In the genomic region with DNA sequence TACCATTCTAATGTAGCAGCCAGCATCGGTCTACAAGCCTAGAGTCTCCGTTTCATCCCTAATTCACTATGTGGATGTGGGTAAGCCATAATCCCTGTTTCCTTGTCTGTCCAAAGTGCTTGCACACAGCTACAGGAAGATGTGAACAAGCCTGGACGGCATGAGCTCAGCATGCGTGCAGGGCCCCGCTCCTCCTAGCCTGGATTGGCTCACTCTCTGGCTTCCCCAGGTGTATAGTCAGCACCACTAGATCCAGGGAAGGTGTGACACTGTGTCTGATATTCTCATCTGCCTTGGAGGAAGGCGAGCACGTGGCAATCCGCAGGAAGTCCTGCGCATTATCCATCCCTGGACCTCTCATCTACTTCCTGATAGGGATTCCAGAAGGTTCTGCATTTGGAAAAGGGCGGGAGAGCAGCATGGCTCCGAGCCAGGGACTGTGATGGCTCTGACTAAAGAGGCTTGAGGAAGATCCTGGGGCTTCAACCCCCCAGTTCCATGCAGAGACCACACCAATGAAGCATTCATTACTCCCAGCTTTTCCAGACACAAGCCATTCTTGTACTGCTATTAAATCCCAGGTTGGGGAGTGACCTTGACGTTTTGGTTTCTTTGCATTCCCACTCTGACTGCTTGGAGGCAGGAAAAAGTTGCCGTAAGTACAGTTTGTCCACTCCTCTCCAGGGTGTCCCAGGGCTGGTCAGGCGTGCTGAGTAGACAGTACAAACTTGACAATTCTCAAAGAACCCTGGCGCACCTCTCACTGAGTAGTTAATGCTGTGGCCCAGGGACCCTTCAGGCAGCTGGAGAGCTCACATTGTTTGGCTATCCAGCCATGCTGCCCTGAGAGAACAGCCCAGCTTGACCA, we compare ENCODE assay signal across 15 cellular contexts.
DNase-seq lines count a peak whose midpoint lies in the region; ATAC-seq, FAIRE-seq and TF ChIP-seq lines count a peak whose summit lies in the region.
"Had no signal": no experiment of that assay in that cellular context is flagged by ENCODE, and none has a peak within 500 bp of the region (broad histone marks: within the 10 kb centered on the region; RNA-seq: fewer than 3 reads in every experiment).

No MANE protein-coding gene starts in this region.

- H2AK5ac ChIP-seq in mesenchymal stem cell (ENCODE audit: low read length, severe bottlenecking) = no peak overlapping the region

- ATAC-seq in GM21528 (IDR thresholded peaks at IDR 0.05; ENCODE audit: low FRiP score, unreplicated experiment) = no peak
- ATAC-seq: GM23338 had no signal

- no peak overlapping the region for H2BK120ac ChIP-seq in mesenchymal stem cell (ENCODE audit: low read depth, low read length)

- H3K27ac ChIP-seq in RWPE1 = peak overlapping the region; percentile 47
- no peak overlapping the region for H3K27ac ChIP-seq in keratinocyte (ENCODE audit: control insufficient read depth, insufficient read depth, low read length)
- peak overlapping the region in 1 of 2 donors; percentile 24 for H3K27ac ChIP-seq in testis
- no peak overlapping the region for H3K27ac ChIP-seq in mesenchymal stem cell (ENCODE audit: low read length, poor library complexity, severe bottlenecking)

- H3K27me3 ChIP-seq in bronchial epithelial cell (ENCODE audit: control insufficient read depth, insufficient read depth, low read length) (peaks cover 7% of the 10 kb centered on the region), keratinocyte (ENCODE audit: control insufficient read depth, extremely low read depth, insufficient read depth, low read length) (no peaks in the 10 kb centered on the region), testis (no peaks in the 10 kb centered on the region), mesenchymal stem cell (ENCODE audit: control insufficient read depth in 1 of 2, insufficient read depth in 1 of 2, low read length in 2 of 2) (peaks cover 3 to 88% of the 10 kb centered on the region in 2 experiments)
- H3K27me3 ChIP-seq: BLaER1 treated with 17β-estradiol and CSF1 and Interleukin-3, amounts not matched to agents 10 nM and 100 nM had no signal

- TF ChIP-seq POLR2A in testis (IDR thresholded peaks at IDR 0.05) = no peak

- H3K9ac ChIP-seq in keratinocyte (ENCODE audit: control insufficient read depth, extremely low read depth, insufficient read depth, low read length) (no peak overlapping the region), mesenchymal stem cell (ENCODE audit: low read length) (no peak overlapping the region)
- H3K9ac ChIP-seq: BLaER1 treated with 17β-estradiol and CSF1 and Interleukin-3, amounts not matched to agents 10 nM and 100 nM had no signal

- no peak overlapping the region for H2BK15ac ChIP-seq in mesenchymal stem cell (ENCODE audit: low read depth, poor library complexity, severe bottlenecking)

- H3K79me2 ChIP-seq in keratinocyte (ENCODE audit: control insufficient read depth, insufficient read depth, low read length) = no peaks in the 10 kb centered on the region

- WGBS in testis, 2 donors = 74 to 79% methylated on average over 13 to 15 of the region's 15 CpGs
- 88% methylated on average over 15 of the region's 15 CpGs for WGBS in mesenchymal stem cell

- H3K4me3 ChIP-seq in bronchial epithelial cell (ENCODE audit: low read depth, low read length) (no peak overlapping the region), keratinocyte (ENCODE audit: control insufficient read depth in 2 of 3, extremely low read depth in 1 of 3, insufficient read depth in 2 of 3, low read depth in 1 of 3, low read length in 3 of 3) (no peak overlapping the region), testis (no peak overlapping the region), mesenchymal stem cell (ENCODE audit: insufficient read depth in 1 of 2, low read depth in 1 of 2, low read length in 2 of 2) (no peak overlapping the region)
- H3K4me3 ChIP-seq: BLaER1 treated with 17β-estradiol and CSF1 and Interleukin-3, amounts not matched to agents 10 nM and 100 nM; GM23338 had no signal

- H3K4me2 ChIP-seq in keratinocyte (ENCODE audit: control insufficient read depth, extremely low read depth, insufficient read depth, low read depth, low read length) (no peak overlapping the region), mesenchymal stem cell (ENCODE audit: low read length, poor library complexity, severe bottlenecking) (no peak overlapping the region)
- H3K4me2 ChIP-seq: GM23338 had no signal

- no peak overlapping the region for H4K91ac ChIP-seq in mesenchymal stem cell (ENCODE audit: low read length)

- H3K4me1 ChIP-seq in keratinocyte (ENCODE audit: control insufficient read depth, extremely low read depth, insufficient read depth, low read length) (peaks cover 17% of the 10 kb centered on the region), testis (peaks cover 26% of the 10 kb centered on the region), mesenchymal stem cell (ENCODE audit: control insufficient read depth, insufficient read depth, low read depth, low read length) (no peaks in the 10 kb centered on the region)

- no peak overlapping the region for H3K4ac ChIP-seq in mesenchymal stem cell (ENCODE audit: low read depth in 1 of 2, low read length in 2 of 2)

- CTCF ChIA-PET in RWPE1 (lab: Yijun Ruan, JAX) = interaction anchor here (0.8 to 2.5 kb wide), 4 partner anchors 64 to 107 kb away, joined by 3 to 12 read pairs (median 4); no protein-coding TSS in a partner anchor

- H2AFZ ChIP-seq in keratinocyte (ENCODE audit: control insufficient read depth, low read length) = peak overlapping the region; percentile 18
- H2AFZ ChIP-seq in mesenchymal stem cell (ENCODE audit: low read depth, low read length) = no peak overlapping the region
- H2AFZ ChIP-seq: GM23338 had no signal

- H2BK12ac ChIP-seq in mesenchymal stem cell (ENCODE audit: low read length in 2 of 2) = no peak overlapping the region

- H3K9me1 ChIP-seq in keratinocyte (ENCODE audit: control insufficient read depth, extremely low read depth, insufficient read depth, low read length) = no peaks in the 10 kb centered on the region

- H3K36me3 ChIP-seq in bronchial epithelial cell (ENCODE audit: control insufficient read depth, insufficient read depth, low read length) = no peaks in the 10 kb centered on the region
- H3K36me3 ChIP-seq in keratinocyte (ENCODE audit: control insufficient read depth in 2 of 2, extremely low read depth in 1 of 2, insufficient read depth in 2 of 2, low read length in 2 of 2) = no peaks in the 10 kb centered on the region
- no peaks in the 10 kb centered on the region for H3K36me3 ChIP-seq in testis (ENCODE audit: low read depth, missing control alignments)
- H3K36me3 ChIP-seq in mesenchymal stem cell (ENCODE audit: control insufficient read depth in 1 of 2, insufficient read depth in 2 of 2, low read depth in 1 of 2, low read length in 2 of 2) = no peaks in the 10 kb centered on the region
- H3K36me3 ChIP-seq: BLaER1 treated with 17β-estradiol and CSF1 and Interleukin-3, amounts not matched to agents 10 nM and 100 nM had no signal

- H4K20me1 ChIP-seq in keratinocyte (ENCODE audit: control insufficient read depth, extremely low read depth, insufficient read depth, low read length) = no peaks in the 10 kb centered on the region
- H4K20me1 ChIP-seq: BLaER1 treated with 17β-estradiol and CSF1 and Interleukin-3, amounts not matched to agents 10 nM and 100 nM had no signal

- H4K8ac ChIP-seq in mesenchymal stem cell (ENCODE audit: low read length) = no peak overlapping the region

- H3K18ac ChIP-seq in mesenchymal stem cell (ENCODE audit: low read depth in 1 of 2, low read length in 2 of 2) = no peak overlapping the region

- DNase-seq in RWPE1 (ENCODE audit: low spot score) (peak; percentile 32), bronchial epithelial cell (ENCODE audit: low read depth) (peak; percentile 78), keratinocyte (ENCODE audit: low read depth, low spot score) (no peak), testis (peak; percentile 50), mesenchymal stem cell (no peak)
- DNase-seq in activated naive CD4-positive, alpha-beta T cell treated with anti-CD3 and anti-CD28 coated beads, Interleukin-2, amount 50 U/mL, for 16 hours = no peak
- DNase-seq: ACHN; Calu3; CD4-positive, CD25-positive, alpha-beta regulatory T cell; DMS 273 treated with DMSO at 0.1 percent for 48 hours; H9; IMR-90 had no signal

- H3K9me3 ChIP-seq in keratinocyte (ENCODE audit: control insufficient read depth, low read depth, low read length) = no peaks in the 10 kb centered on the region
- H3K9me3 ChIP-seq in testis = no peaks in the 10 kb centered on the region
- H3K9me3 ChIP-seq in mesenchymal stem cell (ENCODE audit: control insufficient read depth, low read length) = no peaks in the 10 kb centered on the region
- H3K9me3 ChIP-seq: BLaER1 treated with 17β-estradiol and CSF1 and Interleukin-3, amounts not matched to agents 10 nM and 100 nM had no signal

- H2BK5ac ChIP-seq in mesenchymal stem cell (ENCODE audit: low read depth, low read length, poor library complexity, severe bottlenecking) = no peak overlapping the region

- intact Hi-C loops in testis (cut with DNase I; ENCODE audit: low total_unique reads) = loop anchor here (10.0 kb wide), 1 partner anchor 66 kb away; a partner anchor contains a TSS

- H3K79me1 ChIP-seq in mesenchymal stem cell (replicated peaks; ENCODE audit: low read length, poor library complexity, severe bottlenecking) = no peaks in the 10 kb centered on the region

- FAIRE-seq in bronchial epithelial cell (lab: Jason Lieb, UNC) (peak; percentile 93), keratinocyte (lab: Jason Lieb, UNC) (peak; percentile 86)

- POLR2A ChIA-PET in RWPE1 (lab: Yijun Ruan, JAX; ENCODE audit: low non-redundant PET) = interaction anchor here (0.7 kb wide), 1 partner anchor 11 kb away, joined by 3 read pairs; no protein-coding TSS in a partner anchor

- H3K14ac ChIP-seq in mesenchymal stem cell (ENCODE audit: low read length in 2 of 2) = no peak overlapping the region

- dilution Hi-C loops in keratinocyte (cut with MboI; ENCODE audit: extremely low pct_ligation_motif_present, low sequenced_read_pairs) = no loop called here

- no peak overlapping the region for H3K23ac ChIP-seq in mesenchymal stem cell (ENCODE audit: low read length in 2 of 2)

- TF ChIP-seq CTCF in RWPE1 (conservative IDR thresholded peaks at IDR 0.05; ENCODE audit: low read depth) (no peak), bronchial epithelial cell (IDR thresholded peaks at IDR 0.05; ENCODE audit: insufficient read depth, low read length, severe bottlenecking) (no peak), keratinocyte (optimal IDR thresholded peaks at IDR 0.05 in 1 of 3, IDR thresholded peaks at IDR 0.05 in 1 of 3, conservative IDR thresholded peaks at IDR 0.05 in 1 of 3; ENCODE audit: extremely low read depth in 1 of 3, insufficient read depth in 2 of 3, low read length in 3 of 3) (no peak), testis (IDR thresholded peaks at IDR 0.05) (no peak)

Comparison
In these comparisons a context has a peak if more than half of its experiments do, and no peak if none do; other contexts are left out.
1. DNase-seq: peak in RWPE1 (single experiment), bronchial epithelial cell (single experiment) and testis (single experiment); none in keratinocyte (single experiment), mesenchymal stem cell (single experiment) and activated naive CD4-positive, alpha-beta T cell treated with anti-CD3 and anti-CD28 coated beads, Interleukin-2, amount 50 U/mL, for 16 hours (single experiment).